8 cellular contexts compared by ENCODE assay signal in the genomic region with DNA sequence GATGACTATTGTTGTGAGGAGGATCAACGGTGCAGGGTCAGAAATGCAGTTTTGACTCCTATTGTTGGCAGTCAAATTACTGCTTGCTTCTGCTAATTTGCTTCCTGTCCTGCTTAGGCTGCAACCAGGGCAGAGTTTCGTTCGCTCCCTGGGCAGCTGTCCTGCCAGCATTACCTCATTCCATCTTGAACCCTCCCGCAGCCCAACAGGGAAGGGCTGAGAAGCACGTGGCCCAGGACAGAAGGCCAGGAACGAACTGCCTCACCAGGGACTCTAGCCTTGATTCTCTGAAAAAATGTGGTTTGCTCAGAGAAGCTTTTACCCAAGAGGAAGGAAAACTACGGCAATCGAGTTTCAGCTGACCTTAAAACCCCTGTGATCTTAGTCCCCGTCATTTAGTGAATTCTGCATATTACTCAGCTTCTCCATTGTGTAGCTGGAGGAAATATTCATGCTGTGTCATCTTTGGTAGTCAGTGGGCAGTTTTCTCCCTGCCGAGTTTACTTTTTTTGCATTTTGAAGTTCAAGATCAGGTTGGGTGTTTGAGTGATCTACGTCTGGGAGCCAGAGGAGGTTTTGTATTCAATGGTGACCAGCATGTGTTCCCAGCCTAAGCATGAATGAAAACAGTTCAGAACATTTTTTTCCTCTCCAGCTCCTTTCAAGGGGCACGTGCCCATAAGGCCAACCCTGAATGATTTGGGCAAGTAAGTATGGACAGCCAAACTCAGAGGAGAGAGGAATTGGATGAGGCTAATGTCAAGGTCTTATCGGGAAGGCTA. TPM values are rescaled to one million over a fixed set of nuclear protein-coding genes. Genes with fewer than 3 reads are reported as not detected.
DNase-seq lines count a peak whose midpoint lies in the region; ATAC-seq and TF ChIP-seq lines count a peak whose summit lies in the region.

No MANE protein-coding gene starts in this region.

- POLR2A ChIA-PET in BJ (lab: Charles Lee): interaction anchor here (0.7 kb wide), 1 partner anchor 70 kb away, joined by 3 read pairs; no protein-coding TSS in a partner anchor

- TF ChIP-seq POLR2A in erythroblast (IDR thresholded peaks at IDR 0.05; ENCODE audit: low read length): no peak

- TF ChIP-seq CTCF in BJ (IDR thresholded peaks at IDR 0.05; ENCODE audit: insufficient read depth, low read depth, low read length) (no peak), fibroblast of pulmonary artery (IDR thresholded peaks at IDR 0.05; ENCODE audit: low read length, missing control alignments) (no peak)

- peak; percentile 50 for DNase-seq in BJ (ENCODE audit: low read depth)
- peak; percentile 27 for DNase-seq in GM19240 (ENCODE audit: insufficient read length, low spot score)
- DNase-seq in activated CD4-positive, alpha-beta T cell treated with anti-CD3 and anti-CD28 coated beads, Interleukin-2, amount 50 U/mL, for 24 hours (ENCODE audit: low read depth in 1 of 2, low spot score in 1 of 2): peak; percentile 4 to 32
- peak; percentile 80 for DNase-seq in fibroblast of pulmonary artery (ENCODE audit: low read depth)
- DNase-seq in occipital lobe (lab: John Stamatoyannopoulos, UW): peak; percentile 34
- no peak for DNase-seq in superior temporal gyrus (ENCODE audit: extremely low spot score)
- no peak for DNase-seq in erythroblast (lab: John Stamatoyannopoulos, UW)

- CTCF ChIA-PET in BJ (lab: Yijun Ruan, JAX): interaction anchor here (0.7 to 1.4 kb wide), 3 partner anchors 10 to 80 kb away, joined by 3 to 5 read pairs (median 3); no protein-coding TSS in a partner anchor

- H3K27me3 ChIP-seq in BJ (ENCODE audit: control insufficient read depth, insufficient read depth, low read length): no peaks in the 10 kb centered on the region

- no peaks in the 10 kb centered on the region for H3K36me3 ChIP-seq in BJ (ENCODE audit: control insufficient read depth, insufficient read depth, low read length)

- no peak overlapping the region for H3K4me3 ChIP-seq in BJ (ENCODE audit: low read depth, low read length)
- H3K4me3 ChIP-seq in fibroblast of pulmonary artery (replicated peaks; ENCODE audit: low read depth, low read length): no peak overlapping the region

- peak; percentile 93 for ATAC-seq in HG03354 (IDR thresholded peaks at IDR 0.05; ENCODE audit: poor library complexity, severe bottlenecking, unreplicated experiment)

RNA-seq across cellular contexts. Expression of a gene that starts 23.0 kb away (rescaled TPM):
- 3.9 and 5.2 TPM in 2 replicates for polyA plus RNA-seq in BJ (2011; rRNA removed)
- polyA minus RNA-seq in BJ (2011; rRNA and poly(A)+ RNA removed): 3.9 and 5.6 TPM in 2 replicates
- 8.6 TPM for total RNA-seq in occipital lobe

RNA-seq across cellular contexts. Expression of a gene that starts 34.1 kb away (rescaled TPM):
- 11.0 and 17.3 TPM in 2 replicates for polyA plus RNA-seq in BJ (2011; rRNA removed)
- 4.8 and 5.2 TPM in 2 replicates for polyA minus RNA-seq in BJ (2011; rRNA and poly(A)+ RNA removed)
- total RNA-seq in occipital lobe: 14.7 TPM

Comparison
In these comparisons a context has a peak if more than half of its experiments do, and no peak if none do; other contexts are left out.
1. DNase-seq: peak in BJ (single experiment), GM19240 (single experiment), activated CD4-positive, alpha-beta T cell treated with anti-CD3 and anti-CD28 coated beads, Interleukin-2, amount 50 U/mL, for 24 hours (2 of 2), fibroblast of pulmonary artery (single experiment) and occipital lobe (single experiment); none in superior temporal gyrus (single experiment) and erythroblast (0 of 2).